16 cellular contexts compared by ENCODE assay signal in genomic region chr12:71645268-71645667, GRCh38. TPM values are rescaled to one million over a fixed set of nuclear protein-coding genes. Genes with fewer than 3 reads are reported as not detected.
A peak's percentile ranks its signal among the peaks of the same experiment; 100 is the strongest.
DNase-seq lines count a peak whose midpoint lies in the region; ATAC-seq and TF ChIP-seq lines count a peak whose summit lies in the region.
"Had no signal": no experiment of that assay in that cellular context is flagged by ENCODE, and none has a peak within 500 bp of the region (broad histone marks: within the 10 kb centered on the region; RNA-seq: fewer than 3 reads in every experiment).

No MANE protein-coding gene starts in this region.

- POLR2A ChIA-PET in T-cell (lab: Charles Lee) = interaction anchor here in 1 of 2 donors (0.9 to 2.4 kb wide), 2 partner anchors 9 to 15 kb away, joined by 4 to 10 read pairs; no protein-coding TSS in a partner anchor

- peaks cover 63% of the 10 kb centered on the region for H3K36me3 Mint-ChIP-seq in T-helper 2 cell treated with Interferon-gamma antibody and Interleukin-4, amounts not matched to agents 5 μg/mL and 100 μg/mL, for 36 hours (ENCODE audit: low read depth)
- H3K36me3 Mint-ChIP-seq in HFFc6 (ENCODE audit: low read depth) (peaks cover 33% of the 10 kb centered on the region), T-cell (peaks cover 49% of the 10 kb centered on the region), memory B cell (peaks cover 25% of the 10 kb centered on the region)

- peaks cover 21% of the 10 kb centered on the region for H3K4me1 Mint-ChIP-seq in T-helper 2 cell treated with Interferon-gamma antibody and Interleukin-4, amounts not matched to agents 5 μg/mL and 100 μg/mL, for 36 hours (ENCODE audit: low read depth)
- H3K4me1 Mint-ChIP-seq in HFFc6 (ENCODE audit: low read depth) (peaks cover 22% of the 10 kb centered on the region), T-cell (peaks cover 44 to 54% (median 47%) of the 10 kb centered on the region in 3 donors), memory B cell (peaks cover 7% of the 10 kb centered on the region)

- no peak overlapping the region for H3K4me3 ChIP-seq in HAP-1
- H3K4me3 ChIP-seq: smooth muscle cell, transverse colon had no signal

- no peaks in the 10 kb centered on the region for H3K9me3 ChIP-seq in HAP-1
- H3K9me3 ChIP-seq: transverse colon had no signal

- CTCF ChIA-PET in T-cell (lab: Charles Lee) = interaction anchor here (0.7 to 4.1 kb wide), 8 partner anchors 8 to 231 kb away, joined by 3 to 40 read pairs (median 4); no protein-coding TSS in a partner anchor

- in situ Hi-C loops in HAP-1 (cut with MboI; ENCODE audit: low sequenced_read_pairs) = loop anchor here (25.0 kb wide), 1 partner anchor 208 kb away; the partner anchor contains the start of gene LGR5

- H3K27me3 Mint-ChIP-seq in T-helper 2 cell treated with Interferon-gamma antibody and Interleukin-4, amounts not matched to agents 5 μg/mL and 100 μg/mL, for 36 hours (ENCODE audit: low read depth) = no peaks in the 10 kb centered on the region
- H3K27me3 Mint-ChIP-seq in HFFc6 (ENCODE audit: insufficient read depth) (no peaks in the 10 kb centered on the region), T-cell (no peaks in the 10 kb centered on the region), memory B cell (no peaks in the 10 kb centered on the region)
- H3K27me3 Mint-ChIP-seq: progenitor cell of endocrine pancreas had no signal

- no peaks in the 10 kb centered on the region for H3K9me3 Mint-ChIP-seq in T-helper 2 cell treated with Interferon-gamma antibody and Interleukin-4, amounts not matched to agents 5 μg/mL and 100 μg/mL, for 36 hours
- H3K9me3 Mint-ChIP-seq in HFFc6 (no peaks in the 10 kb centered on the region), T-cell (no peaks in the 10 kb centered on the region), memory B cell (no peaks in the 10 kb centered on the region)

- H3K27ac Mint-ChIP-seq in T-helper 2 cell treated with Interferon-gamma antibody and Interleukin-4, amounts not matched to agents 5 μg/mL and 100 μg/mL, for 36 hours = peak overlapping the region; percentile 65
- H3K27ac Mint-ChIP-seq in HFFc6 (peak overlapping the region; percentile 8; the same call in 1 of the 2 replicates), T-cell (peak overlapping the region; percentile 74 to 78), memory B cell (peak overlapping the region; percentile 74)

- DNase-seq in T-helper 2 cell treated with Interferon-gamma antibody and Interleukin-4, amounts not matched to agents 5 μg/mL and 100 μg/mL, for 36 hours (ENCODE audit: low spot score) = no peak
- DNase-seq in T-helper 2 cell (no peak), HFFc6 (no peak), T-cell (no peak), memory B cell (ENCODE audit: low spot score in 2 of 2) (no peak), COR-L47 (lab: John Stamatoyannopoulos, UW) (no peak), HAP-1 (ENCODE audit: low spot score in 2 of 2) (no peak)
- DNase-seq: 8988T; activated T-cell treated with anti-CD3 and anti-CD28 coated beads, Interleukin-2, amount 50 U/mL, for 48 hours; left cardiac atrium; NCI-H1105; NCI-H774; transverse colon had no signal

- no peak overlapping the region for H3K4me3 Mint-ChIP-seq in T-helper 2 cell treated with Interferon-gamma antibody and Interleukin-4, amounts not matched to agents 5 μg/mL and 100 μg/mL, for 36 hours
- no peak overlapping the region for H3K4me3 Mint-ChIP-seq in HFFc6
- H3K4me3 Mint-ChIP-seq in T-cell = no peak overlapping the region
- no peak overlapping the region for H3K4me3 Mint-ChIP-seq in memory B cell

- H3K36me3 ChIP-seq in HAP-1 (replicated peaks) = peaks cover 52% of the 10 kb centered on the region

- H3K4me1 ChIP-seq in HAP-1 = no peaks in the 10 kb centered on the region
- H3K4me1 ChIP-seq: transverse colon had no signal

- no peak for ATAC-seq in T-cell (replicated peaks in 1 of 4)
- no peak for ATAC-seq in memory B cell (ENCODE audit: low read depth)
- no peak for ATAC-seq in HG03378 (IDR thresholded peaks at IDR 0.05; ENCODE audit: unreplicated experiment)
- ATAC-seq: left cardiac atrium had no signal

- TF ChIP-seq CTCF in HFFc6 (IDR thresholded peaks at IDR 0.05) = no peak

- H3K27me3 ChIP-seq in HAP-1 (ENCODE audit: low read depth) = no peaks in the 10 kb centered on the region
- H3K27me3 ChIP-seq: transverse colon had no signal

RNA-seq across cellular contexts. Expression of gene ZFC3H1, which starts 18.4 kb away (rescaled TPM):
- 10 to 100 TPM; 23.4 to 32.5 (median 30.5) TPM for total RNA-seq in HFFc6 (2021; fragmentation: NEBNext Ultra II Directional; extraction: Animal tissue kit (Norgen Biotek cat#: 25700))
- total RNA-seq in T-cell = 100 to 1,000 TPM in 3 of 5 donors, 10 to 100 TPM in 2; 85.5 to 146 (median 106) TPM

RNA-seq across cellular contexts. Expression of gene THAP2, which starts 18.8 kb away (rescaled TPM):
- total RNA-seq in HFFc6 (2021; fragmentation: NEBNext Ultra II Directional; extraction: Animal tissue kit (Norgen Biotek cat#: 25700)) = 1 to 10 TPM; 3.8 to 5.1 (median 4.4) TPM
- total RNA-seq in T-cell = 10 to 100 TPM in 2 of 5 donors, 1 to 10 TPM in 3; 8.3 to 23.1 (median 8.6) TPM

RNA-seq across cellular contexts. Expression of gene TMEM19, which starts 40.6 kb away (rescaled TPM):
- total RNA-seq in HFFc6 (2021; fragmentation: NEBNext Ultra II Directional; extraction: Animal tissue kit (Norgen Biotek cat#: 25700)) = 10 to 100 TPM; 24.0 to 41.6 (median 33.9) TPM
- total RNA-seq in T-cell = 10 to 100 TPM; 14.1 to 21.5 (median 17.7) TPM

Comparison
In these comparisons a context has a peak if more than half of its experiments do, and no peak if none do; other contexts are left out.
1. H3K27ac Mint-ChIP-seq: peak in every context shown above with its lines; median percentile 76 in T-cell; 74 in memory B cell; 65 in T-helper 2 cell treated with Interferon-gamma antibody and Interleukin-4, amounts not matched to agents 5 μg/mL and 100 μg/mL, for 36 hours; 8 in HFFc6.